ENCODE assay signal across 9 cellular contexts in genomic region chr9:87518702-87519335, GRCh38. TPM values are rescaled to one million over a fixed set of nuclear protein-coding genes. Genes with fewer than 3 reads are reported as not detected.
DNase-seq lines count a peak whose midpoint lies in the region; ATAC-seq, FAIRE-seq and TF ChIP-seq lines count a peak whose summit lies in the region.
"Had no signal": no experiment of that assay in that cellular context is flagged by ENCODE, and none has a peak within 500 bp of the region (broad histone marks: within the 10 kb centered on the region; RNA-seq: fewer than 3 reads in every experiment).

No MANE protein-coding gene starts in this region.

- peaks cover 38% of the 10 kb centered on the region for H3K4me1 ChIP-seq in A549
- H3K4me1 ChIP-seq in esophagus muscularis mucosa: peaks cover 26 to 82% (median 75%) of the 10 kb centered on the region in 4 donors
- H3K4me1 ChIP-seq in naive thymus-derived CD4-positive, alpha-beta T cell (ENCODE audit: control insufficient read depth in 2 of 2, insufficient read depth in 2 of 2, low read length in 2 of 2): no peaks in the 10 kb centered on the region

- no peak for TF ChIP-seq EP300 in A549 (IDR thresholded peaks at IDR 0.05)
- TF ChIP-seq EP300 in esophagus muscularis mucosa (IDR thresholded peaks at IDR 0.05): no peak

- ATAC-seq in A549: no peak
- ATAC-seq in naive thymus-derived CD4-positive, alpha-beta T cell: peak; percentile 55
- ATAC-seq in HG02885 (IDR thresholded peaks at IDR 0.05; ENCODE audit: poor library complexity, unreplicated experiment): no peak
- no peak for ATAC-seq in HG02970 (IDR thresholded peaks at IDR 0.05; ENCODE audit: low FRiP score, unreplicated experiment)
- no peak for ATAC-seq in GM19463 (IDR thresholded peaks at IDR 0.05; ENCODE audit: unreplicated experiment)

- TF ChIP-seq CTCF in A549 (IDR thresholded peaks at IDR 0.05): no peak
- no peak for TF ChIP-seq CTCF in esophagus muscularis mucosa (IDR thresholded peaks at IDR 0.05)

- intact Hi-C loops in esophagus muscularis mucosa (cut with DNase I): no loop called here
- intact Hi-C loops in naive thymus-derived CD4-positive, alpha-beta T cell (cut with micrococcal nuclease): no loop called here

- TF ChIP-seq POLR2A in A549 (IDR thresholded peaks at IDR 0.05; ENCODE audit: low read length) (no peak), esophagus muscularis mucosa (IDR thresholded peaks at IDR 0.05; ENCODE audit: low read depth) (no peak)

- no peaks in the 10 kb centered on the region for H3K9me3 ChIP-seq in A549
- H3K9me3 ChIP-seq in esophagus muscularis mucosa: no peaks in the 10 kb centered on the region
- no peaks in the 10 kb centered on the region for H3K9me3 ChIP-seq in naive thymus-derived CD4-positive, alpha-beta T cell (ENCODE audit: control insufficient read depth in 2 of 3, low read length in 3 of 3)

- H3K9me3 Mint-ChIP-seq in naive thymus-derived CD4-positive, alpha-beta T cell: peaks cover 0 to 7% (median 0%) of the 10 kb centered on the region in 11 donors

- no peak overlapping the region for H3K4me3 Mint-ChIP-seq in naive thymus-derived CD4-positive, alpha-beta T cell

- no peaks in the 10 kb centered on the region for H3K27me3 ChIP-seq in esophagus muscularis mucosa
- H3K27me3 ChIP-seq in naive thymus-derived CD4-positive, alpha-beta T cell (ENCODE audit: control insufficient read depth in 2 of 2, insufficient read depth in 2 of 2, low read length in 2 of 2): no peaks in the 10 kb centered on the region

- H3K4me2 ChIP-seq in A549: no peak overlapping the region

- no peak for FAIRE-seq in A549 (lab: Jason Lieb, UNC)

- H3K27ac ChIP-seq in A549 (0 out of 6 replicates have a peak overlapping the region, but pooled peaks of 1 of the 2 experiments have one; percentile 18), esophagus muscularis mucosa (replicated peaks in 1 of 4) (peak overlapping the region; percentile 26 to 70 (median 66))
- H3K27ac ChIP-seq in naive thymus-derived CD4-positive, alpha-beta T cell (ENCODE audit: low read depth, low read length): no peak overlapping the region

- H3K27ac Mint-ChIP-seq in naive thymus-derived CD4-positive, alpha-beta T cell: no peak overlapping the region

- POLR2A ChIA-PET in A549 (lab: Yijun Ruan, JAX): no interaction called here
- POLR2A ChIA-PET in naive thymus-derived CD4-positive, alpha-beta T cell (lab: Charles Lee): no interaction called here

- H3K27me3 Mint-ChIP-seq in naive thymus-derived CD4-positive, alpha-beta T cell: peaks cover 0 to 23% (median 8%) of the 10 kb centered on the region in 5 donors

- H3K36me3 ChIP-seq in esophagus muscularis mucosa: no peaks in the 10 kb centered on the region
- no peaks in the 10 kb centered on the region for H3K36me3 ChIP-seq in naive thymus-derived CD4-positive, alpha-beta T cell (ENCODE audit: control insufficient read depth in 2 of 3, insufficient read depth in 3 of 3, low read length in 3 of 3)

- H3K4me3 ChIP-seq in A549 (no peak overlapping the region), esophagus muscularis mucosa (no peak overlapping the region)
- no peak overlapping the region for H3K4me3 ChIP-seq in naive thymus-derived CD4-positive, alpha-beta T cell (ENCODE audit: low read length)

- TF ChIP-seq RAD21 in A549 (conservative IDR thresholded peaks at IDR 0.05 in 1 of 2, IDR thresholded peaks at IDR 0.05 in 1 of 2): no peak

- peaks cover 0 to 10% (median 8%) of the 10 kb centered on the region in 7 donors for H3K4me1 Mint-ChIP-seq in naive thymus-derived CD4-positive, alpha-beta T cell

- H3K36me3 Mint-ChIP-seq in naive thymus-derived CD4-positive, alpha-beta T cell: no peaks in the 10 kb centered on the region

- DNase-seq in A549 (ENCODE audit: low read depth in 1 of 2, low spot score in 1 of 2) (no peak), MV-4-11 (lab: John Stamatoyannopoulos, UW) (peak; percentile 88), esophagus muscularis mucosa (ENCODE audit: extremely low spot score) (peak; percentile 90), NCI-H2227 treated with DMSO at 0.1 percent for 48 hours (lab: John Stamatoyannopoulos, UW) (no peak)
- no peak for DNase-seq in naive thymus-derived CD4-positive, alpha-beta T cell
- DNase-seq: NCI-H1105 had no signal

- 81% methylated on average over 12 of the region's 12 CpGs for WGBS in A549 (ENCODE audit: missing lambda C conversion rate)
- 50% methylated on average over 12 of the region's 12 CpGs for WGBS in esophagus muscularis mucosa

- CTCF ChIA-PET in A549 (lab: Yijun Ruan, JAX): interaction anchor here (0.6 to 1.2 kb wide), 3 partner anchors 42 to 194 kb away, joined by 3 to 5 read pairs (median 4); no protein-coding TSS in a partner anchor
- CTCF ChIA-PET in naive thymus-derived CD4-positive, alpha-beta T cell (lab: Charles Lee): no interaction called here

TF ChIP-seq in A549, 52 proteins besides CTCF, POLR2A, EP300 and RAD21:
- peak; percentile 52 to 81; a peak in 3 of 4 replicates for TF ChIP-seq CEBPB (IDR thresholded peaks at IDR 0.05)
- TF ChIP-seq MAZ (IDR thresholded peaks at IDR 0.05; ENCODE audit: borderline replicate concordance, low read depth, low read length): no peak
TF ChIP-seq in A549: peak in this region for 1.

RNA-seq across cellular contexts. Expression of gene DAPK1, which starts 21.2 kb away (rescaled TPM):
- 67.2 and 68.5 TPM in 2 replicates for polyA plus RNA-seq in A549 (2011; rRNA removed)
- polyA plus RNA-seq in A549 (2012; cell fraction: cytosol; rRNA removed): 26.3 and 30.4 TPM in 2 replicates
- polyA plus RNA-seq in A549 (2012; cell fraction: nucleus; rRNA removed): 53.4 and 54.0 TPM in 2 replicates
- 46.1 to 57.0 TPM (median 55.2 TPM) in 3 replicates for polyA plus RNA-seq in A549 (2017; fragmentation: RNase III; extraction: RNeasy Plus Mini Kit Qiagen cat#74134 plus additional on column Dnase treatment)
- 145 and 155 TPM in 2 replicates for polyA minus RNA-seq in A549 (2011; rRNA and poly(A)+ RNA removed)
- 10 to 100 TPM; 51.7 to 96.8 (median 80.7) TPM for total RNA-seq in esophagus muscularis mucosa
- 10 to 100 TPM in 1 of 5 experiments, 1 to 10 TPM in 3, under 1 TPM in 1; 0.82 to 44.8 (median 3.4) TPM for total RNA-seq in naive thymus-derived CD4-positive, alpha-beta T cell
- polyA plus RNA-seq in naive thymus-derived CD4-positive, alpha-beta T cell: under 1 TPM; 0.20 to 0.48 TPM

Comparison
In these comparisons a context has a peak if more than half of its experiments do, and no peak if none do; other contexts are left out.
1. DNase-seq: peak in MV-4-11 (single experiment) and esophagus muscularis mucosa (single experiment); none in A549 (0 of 2), naive thymus-derived CD4-positive, alpha-beta T cell (0 of 9) and NCI-H2227 treated with DMSO at 0.1 percent for 48 hours (single experiment).